10 cellular contexts compared by ENCODE assay signal in the genomic region with DNA sequence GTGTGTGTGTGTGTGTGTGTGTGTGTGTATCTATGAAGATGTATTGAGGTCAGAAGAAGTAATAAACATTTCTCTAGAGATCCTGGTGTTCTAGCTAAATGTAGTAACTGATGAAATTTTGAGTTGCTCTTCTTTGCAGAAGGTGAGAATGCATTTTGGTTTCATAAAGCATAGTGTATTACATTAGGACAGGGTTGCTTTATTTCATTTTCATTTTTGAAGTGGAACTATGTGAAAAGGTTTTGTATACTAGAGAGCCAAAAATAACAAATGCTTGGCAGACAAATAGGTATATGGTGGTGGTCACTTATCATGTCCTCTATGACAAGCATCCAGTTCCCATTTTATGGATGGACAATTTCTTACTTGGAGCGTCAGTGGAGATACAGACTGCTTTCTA.
DNase-seq lines count a peak whose midpoint lies in the region; ATAC-seq and TF ChIP-seq lines count a peak whose summit lies in the region.
"Had no signal": no experiment of that assay in that cellular context is flagged by ENCODE, and none has a peak within 500 bp of the region (broad histone marks: within the 10 kb centered on the region; RNA-seq: fewer than 3 reads in every experiment).

No MANE protein-coding gene starts in this region.

- 68 to 73% methylated on average over 1 of the region's 1 CpG for WGBS in testis, 2 donors

- TF ChIP-seq POLR2A in testis (IDR thresholded peaks at IDR 0.05) = no peak

- TF ChIP-seq CTCF in testis (IDR thresholded peaks at IDR 0.05) = no peak

- CTCF ChIA-PET in activated naive CD4-positive, alpha-beta T cell treated with anti-CD3 and anti-CD28 coated beads, Interleukin-2, amount 10 ng/mL, durations not matched to agents 7 days and 5 days (lab: Charles Lee) = no interaction called here

- H3K9me3 ChIP-seq in testis = no peaks in the 10 kb centered on the region

- H3K27me3 ChIP-seq in testis = no peaks in the 10 kb centered on the region

- no peaks in the 10 kb centered on the region for H3K36me3 ChIP-seq in testis (ENCODE audit: low read depth, missing control alignments)

- no peak overlapping the region for H3K4me3 ChIP-seq in testis

- H3K4me3 Mint-ChIP-seq in activated naive CD4-positive, alpha-beta T cell treated with anti-CD3 and anti-CD28 coated beads, Interleukin-2, amount 10 ng/mL, durations not matched to agents 7 days and 5 days = peak overlapping the region; percentile 72
- peak overlapping the region; percentile 69 to 81 for H3K4me3 Mint-ChIP-seq in stimulated activated naive CD8-positive, alpha-beta T cell treated with anti-CD3 and anti-CD28 coated beads, Interleukin-15, amount 100 ng/mL, for 72 hours
- H3K4me3 Mint-ChIP-seq: H9 had no signal

- intact Hi-C loops in testis (cut with DNase I; ENCODE audit: low total_unique reads) = no loop called here

- H3K27ac ChIP-seq in testis = no peak overlapping the region

- no peak for DNase-seq in activated naive CD4-positive, alpha-beta T cell treated with anti-CD3 and anti-CD28 coated beads, Interleukin-2, amount 10 ng/mL, durations not matched to agents 7 days and 5 days
- DNase-seq in activated naive CD4-positive, alpha-beta T cell treated with Interleukin-2 at 50 U/mL for 16 hours = no peak
- peak; percentile 12 for DNase-seq in RPMI8226
- DNase-seq in stimulated activated naive CD8-positive, alpha-beta T cell treated with anti-CD3 and anti-CD28 coated beads, Interleukin-15, amount 100 ng/mL, for 72 hours = no peak
- no peak for DNase-seq in NCI-H146 treated with DMSO at 0.1 percent for 48 hours (lab: John Stamatoyannopoulos, UW; ENCODE audit: unreplicated experiment)
- DNase-seq in dedifferentiated amniotic fluid mesenchymal stem cell (ENCODE audit: extremely low spot score) = no peak
- no peak for DNase-seq in testis
- DNase-seq: H9; NK-92 treated with Interleukin-12 subunit alpha and Interleukin-12 subunit beta, amount 100 ng/mL, for 24 hours had no signal

- ATAC-seq in HG02884 (IDR thresholded peaks at IDR 0.05; ENCODE audit: unreplicated experiment) = peak; percentile 86
- ATAC-seq in stimulated activated naive CD8-positive, alpha-beta T cell treated with anti-CD3 and anti-CD28 coated beads, Interleukin-15, amount 100 ng/mL, for 72 hours = peak; percentile 61

- peaks cover 19% of the 10 kb centered on the region for H3K9me3 Mint-ChIP-seq in activated naive CD4-positive, alpha-beta T cell treated with anti-CD3 and anti-CD28 coated beads, Interleukin-2, amount 10 ng/mL, durations not matched to agents 7 days and 5 days
- H3K9me3 Mint-ChIP-seq in stimulated activated naive CD8-positive, alpha-beta T cell treated with anti-CD3 and anti-CD28 coated beads, Interleukin-15, amount 100 ng/mL, for 72 hours = peaks cover 0 to 14% of the 10 kb centered on the region in 2 donors

- peaks cover 34% of the 10 kb centered on the region for H3K4me1 Mint-ChIP-seq in activated naive CD4-positive, alpha-beta T cell treated with anti-CD3 and anti-CD28 coated beads, Interleukin-2, amount 10 ng/mL, durations not matched to agents 7 days and 5 days
- H3K4me1 Mint-ChIP-seq in stimulated activated naive CD8-positive, alpha-beta T cell treated with anti-CD3 and anti-CD28 coated beads, Interleukin-15, amount 100 ng/mL, for 72 hours = peaks cover 36% of the 10 kb centered on the region
- H3K4me1 Mint-ChIP-seq: H9 had no signal

- H3K4me1 ChIP-seq in testis = no peaks in the 10 kb centered on the region

- peaks cover 20% of the 10 kb centered on the region for H3K36me3 Mint-ChIP-seq in activated naive CD4-positive, alpha-beta T cell treated with anti-CD3 and anti-CD28 coated beads, Interleukin-2, amount 10 ng/mL, durations not matched to agents 7 days and 5 days

- peak overlapping the region; percentile 93 for H3K27ac Mint-ChIP-seq in activated naive CD4-positive, alpha-beta T cell treated with anti-CD3 and anti-CD28 coated beads, Interleukin-2, amount 10 ng/mL, durations not matched to agents 7 days and 5 days
- H3K27ac Mint-ChIP-seq in stimulated activated naive CD8-positive, alpha-beta T cell treated with anti-CD3 and anti-CD28 coated beads, Interleukin-15, amount 100 ng/mL, for 72 hours = peak overlapping the region; percentile 54 to 78
- H3K27ac Mint-ChIP-seq: H9 had no signal

- H3K27me3 Mint-ChIP-seq in activated naive CD4-positive, alpha-beta T cell treated with anti-CD3 and anti-CD28 coated beads, Interleukin-2, amount 10 ng/mL, durations not matched to agents 7 days and 5 days = no peaks in the 10 kb centered on the region
- H3K27me3 Mint-ChIP-seq in stimulated activated naive CD8-positive, alpha-beta T cell treated with anti-CD3 and anti-CD28 coated beads, Interleukin-15, amount 100 ng/mL, for 72 hours = no peaks in the 10 kb centered on the region
